ENCODE assay signal across 11 cellular contexts in the genomic region with DNA sequence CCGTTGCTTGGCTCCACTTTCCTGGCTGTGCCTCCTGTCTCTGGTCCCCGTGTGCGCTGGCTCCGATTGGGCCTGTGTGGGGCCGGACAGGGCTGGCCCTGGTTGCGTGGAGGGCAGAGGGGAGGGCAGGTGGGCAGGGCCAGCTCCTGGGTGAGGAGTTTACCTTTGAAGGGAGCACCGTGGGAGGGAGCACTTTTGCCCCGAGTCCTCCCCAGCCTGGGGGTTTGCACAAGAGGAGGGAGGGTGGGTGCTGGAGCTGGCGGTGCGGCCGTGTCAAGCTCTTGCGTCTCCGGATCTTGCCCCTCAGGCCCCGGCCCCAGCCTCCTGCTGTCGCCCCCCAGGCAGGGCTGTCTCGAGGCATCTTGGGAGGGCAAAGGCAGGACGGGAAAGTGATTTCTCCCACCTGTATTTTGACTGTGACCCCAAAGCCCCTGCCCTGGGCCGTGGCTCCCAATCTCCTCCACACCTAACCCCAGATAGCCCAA. TPM values are rescaled to one million over a fixed set of nuclear protein-coding genes. Genes with fewer than 3 reads are reported as not detected.
DNase-seq lines count a peak whose midpoint lies in the region; TF ChIP-seq lines count a peak whose summit lies in the region.
"Had no signal": no experiment of that assay in that cellular context is flagged by ENCODE, and none has a peak within 500 bp of the region (broad histone marks: within the 10 kb centered on the region; RNA-seq: fewer than 3 reads in every experiment).

No MANE protein-coding gene starts in this region.

- H3K27ac ChIP-seq in HEK293 (ENCODE audit: extremely low read depth, low read depth, low read length) (no peak overlapping the region), Peyer's patch (peak overlapping the region in 2 of 4 donors; percentile 10 to 45), esophagus muscularis mucosa (replicated peaks in 1 of 4) (no peak overlapping the region)
- H3K27ac ChIP-seq: breast epithelium, epithelial cell of prostate had no signal

- H3K36me3 ChIP-seq in HEK293 (ENCODE audit: control insufficient read depth in 2 of 2, insufficient read depth in 1 of 2, low read length in 2 of 2): no peaks in the 10 kb centered on the region
- no peaks in the 10 kb centered on the region for H3K36me3 ChIP-seq in Peyer's patch
- no peaks in the 10 kb centered on the region for H3K36me3 ChIP-seq in esophagus muscularis mucosa
- peaks cover 9% of the 10 kb centered on the region for H3K36me3 ChIP-seq in skeletal muscle satellite cell (ENCODE audit: insufficient read depth, low read length)
- H3K36me3 ChIP-seq: breast epithelium had no signal

- intact Hi-C loops in esophagus muscularis mucosa (cut with DNase I): no loop called here

- H3K9me3 ChIP-seq in HEK293 (ENCODE audit: control insufficient read depth, insufficient read depth, low read depth, low read length) (no peaks in the 10 kb centered on the region), Peyer's patch (no peaks in the 10 kb centered on the region), esophagus muscularis mucosa (no peaks in the 10 kb centered on the region), skeletal muscle satellite cell (replicated peaks; ENCODE audit: low read length) (no peaks in the 10 kb centered on the region)
- H3K9me3 ChIP-seq: breast epithelium had no signal

- peak overlapping the region; percentile 86 for H3K9ac ChIP-seq in skeletal muscle satellite cell (ENCODE audit: low read depth, low read length)

- no peak for TF ChIP-seq POLR2A in Peyer's patch (IDR thresholded peaks at IDR 0.05)
- TF ChIP-seq POLR2A in esophagus muscularis mucosa (IDR thresholded peaks at IDR 0.05; ENCODE audit: low read depth): no peak

- TF ChIP-seq EP300 in esophagus muscularis mucosa (IDR thresholded peaks at IDR 0.05): no peak

- H3K27me3 ChIP-seq in Peyer's patch (no peaks in the 10 kb centered on the region), esophagus muscularis mucosa (peaks cover 0 to 14% (median 0%) of the 10 kb centered on the region in 4 donors), skeletal muscle satellite cell (ENCODE audit: control insufficient read depth, insufficient read depth, low read length) (no peaks in the 10 kb centered on the region)
- H3K27me3 ChIP-seq: breast epithelium had no signal

- CTCF ChIA-PET in HEK293 (lab: Yijun Ruan, JAX): interaction anchor here (0.6 kb wide), 1 partner anchor 37 kb away, joined by 7 read pairs; no protein-coding TSS in a partner anchor

- DNase-seq in Peyer's patch (peak; percentile 13 to 37 (median 35)), esophagus muscularis mucosa (ENCODE audit: extremely low spot score) (peak; percentile 88), AML-193 (lab: John Stamatoyannopoulos, UW) (no peak), COR-L47 (lab: John Stamatoyannopoulos, UW) (no peak)
- no peak for DNase-seq in activated CD4-positive, alpha-beta T cell treated with anti-CD3 and anti-CD28 coated beads for 48 hours
- DNase-seq: activated T-cell treated with anti-CD3 and anti-CD28 coated beads, Interleukin-2, amount 50 U/mL, for 1 hour; stimulated activated CD4-positive, alpha-beta T cell treated with anti-CD3 and anti-CD28 coated beads, Interleukin-4, amount 100 ng/mL, for 4 hours had no signal

- WGBS in esophagus muscularis mucosa: 77% methylated on average over 7 of the region's 18 CpGs

- POLR2A ChIA-PET in HEK293 (lab: Yijun Ruan, JAX): no interaction called here

- no peak for TF ChIP-seq CTCF in HEK293 (tag by site-specific recombination; IDR thresholded peaks at IDR 0.05)
- TF ChIP-seq CTCF in Peyer's patch (IDR thresholded peaks at IDR 0.05): no peak
- no peak for TF ChIP-seq CTCF in esophagus muscularis mucosa (IDR thresholded peaks at IDR 0.05)

- H3K4me1 ChIP-seq in HEK293 (ENCODE audit: control insufficient read depth, insufficient read depth, low read length) (peaks cover 10% of the 10 kb centered on the region), Peyer's patch (peaks cover 3 to 7% (median 5%) of the 10 kb centered on the region in 4 donors), esophagus muscularis mucosa (peaks cover 4 to 17% (median 8%) of the 10 kb centered on the region in 4 donors), skeletal muscle satellite cell (ENCODE audit: control insufficient read depth, insufficient read depth, low read length) (peaks cover 51% of the 10 kb centered on the region)
- H3K4me1 ChIP-seq: breast epithelium had no signal

- H3K4me3 ChIP-seq in HEK293 (ENCODE audit: low read depth, low read length) (no peak overlapping the region), Peyer's patch (no peak overlapping the region), esophagus muscularis mucosa (no peak overlapping the region), skeletal muscle satellite cell (ENCODE audit: low read length) (no peak overlapping the region)
- H3K4me3 ChIP-seq: breast epithelium had no signal

- H3K4me2 ChIP-seq in skeletal muscle satellite cell (ENCODE audit: low read length): peak overlapping the region; percentile 15

TF ChIP-seq in HEK293, 187 proteins besides CTCF, POLR2A, EP300 and RAD21:
- TF ChIP-seq GLIS1 (tag by site-specific recombination; IDR thresholded peaks at IDR 0.05): peak; percentile 17; the same call in 1 of the 2 replicates
- TF ChIP-seq GLIS2 (tag by site-specific recombination; IDR thresholded peaks at IDR 0.05): peak; percentile 46
- TF ChIP-seq SP2 (tag by site-specific recombination; IDR thresholded peaks at IDR 0.05): 0 out of 2 replicates have a peak, but pooled peaks have one; percentile 8
- peak; percentile 20; the same call in 1 of the 2 replicates for TF ChIP-seq ZNF600 (tag by site-specific recombination; IDR thresholded peaks at IDR 0.05)
- no peak for TF ChIP-seq ZNF174 (tag by site-specific recombination; IDR thresholded peaks at IDR 0.05)
- TF ChIP-seq HOXC10 (CRISPR knock-in tag; IDR thresholded peaks at IDR 0.05): no peak

RNA-seq across cellular contexts. Expression of a gene that starts 48.3 kb away (rescaled TPM):
- total RNA-seq in Peyer's patch (100 to 1,000 TPM in 3 of 4 donors, 10 to 100 TPM in 1; 74.3 to 201 (median 141) TPM), esophagus muscularis mucosa (10 to 100 TPM; 48.6 to 82.1 (median 59.3) TPM)
- 22.7 and 30.2 TPM in 2 replicates for total RNA-seq in skeletal muscle satellite cell (2012; rRNA removed)

Comparison
In these comparisons a context has a peak if more than half of its experiments do, and no peak if none do; other contexts are left out.
1. DNase-seq: peak in Peyer's patch (3 of 3) and esophagus muscularis mucosa (single experiment); none in AML-193 (0 of 2), COR-L47 (single experiment) and activated CD4-positive, alpha-beta T cell treated with anti-CD3 and anti-CD28 coated beads for 48 hours (single experiment).